25 cellular contexts compared by ENCODE assay signal in the genomic region with DNA sequence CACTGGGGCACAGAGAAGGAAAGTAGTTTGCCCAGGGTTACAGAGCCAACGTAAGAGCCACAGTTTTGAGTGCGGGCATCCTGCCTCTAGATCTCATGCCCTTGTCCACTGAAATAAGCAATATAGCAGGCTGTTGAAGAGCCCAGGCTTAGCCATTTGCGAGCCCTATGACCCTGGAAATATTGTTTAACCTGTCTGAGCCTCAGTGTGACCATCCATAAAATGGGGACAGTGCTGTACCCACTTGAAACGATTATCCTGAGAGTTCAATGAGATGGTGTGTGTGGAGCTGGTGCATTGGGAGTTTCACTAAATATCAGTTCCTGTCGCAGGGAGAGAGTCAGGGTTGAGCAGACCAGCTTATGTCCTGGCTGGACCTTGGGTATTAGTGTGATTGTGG.
"Had no signal": no experiment of that assay in that cellular context is flagged by ENCODE, and none has a peak within 500 bp of the region (broad histone marks: within the 10 kb centered on the region; RNA-seq: fewer than 3 reads in every experiment).

No MANE protein-coding gene starts in this region.

- H3K27me3 ChIP-seq: ascending aorta, breast epithelium, cardiac muscle cell, colonic mucosa had no signal

- H3K4me3 ChIP-seq: ascending aorta, breast epithelium, cardiac muscle cell, colonic mucosa had no signal

- DNase-seq: activated B cell treated with CpG ODN at 0.5 μM for 24 hours; activated CD4-positive, alpha-beta T cell treated with anti-CD3 and anti-CD28 coated beads, Interleukin-2, amount 50 U/mL, for 1 hour; activated CD8-positive, alpha-beta memory T cell treated with anti-CD3 and anti-CD28 coated beads for 24 hours; activated CD8-positive, alpha-beta T cell treated with anti-CD3 and anti-CD28 coated beads for 36 hours; activated effector memory CD4-positive, alpha-beta T cell treated with anti-CD3 and anti-CD28 coated beads, Interleukin-2, amount 50 U/mL, for 16 hours; activated naive CD4-positive, alpha-beta T cell treated with anti-CD3 and anti-CD28 coated beads, Interleukin-2, amount 10 ng/mL, durations not matched to agents 7 days and 5 days; activated naive CD8-positive, alpha-beta T cell treated with anti-CD3 and anti-CD28 coated beads, Interleukin-2, amount 10 ng/mL, durations not matched to agents 7 days and 5 days; activated T-cell treated with anti-CD3 and anti-CD28 coated beads, Interleukin-2, amount 50 U/mL, for 48 hours; central memory CD4-positive, alpha-beta T cell; cerebellar nuclear complex; colonic mucosa; effector CD8-positive, alpha-beta T cell; T-helper 1 cell; T-helper 17 cell; T1000; WERI-Rb-1 had no signal

- FAIRE-seq: frontal cortex had no signal

- H3K4me1 Mint-ChIP-seq: activated B cell treated with CpG ODN at 0.5 μM for 24 hours; activated naive CD4-positive, alpha-beta T cell treated with anti-CD3 and anti-CD28 coated beads, Interleukin-2, amount 10 ng/mL, durations not matched to agents 7 days and 5 days; activated naive CD8-positive, alpha-beta T cell treated with anti-CD3 and anti-CD28 coated beads, Interleukin-2, amount 10 ng/mL, durations not matched to agents 7 days and 5 days; brain; T-helper 17 cell had no signal

- H3K27ac ChIP-seq: ascending aorta, breast epithelium, cardiac muscle cell, colonic mucosa, WERI-Rb-1 had no signal

- H3K4me1 ChIP-seq: ascending aorta, breast epithelium, colonic mucosa had no signal

- H3K36me3 ChIP-seq: ascending aorta, breast epithelium, cardiac muscle cell, colonic mucosa, WERI-Rb-1 had no signal

- ATAC-seq: activated CD8-positive, alpha-beta T cell treated with anti-CD3 and anti-CD28 coated beads for 36 hours; activated naive CD4-positive, alpha-beta T cell treated with anti-CD3 and anti-CD28 coated beads, Interleukin-2, amount 50 U/mL, for 72 hours; T-helper 17 cell had no signal

- H3K27ac Mint-ChIP-seq: activated B cell treated with CpG ODN at 0.5 μM for 24 hours; activated CD8-positive, alpha-beta T cell treated with anti-CD3 and anti-CD28 coated beads for 36 hours; activated naive CD4-positive, alpha-beta T cell treated with anti-CD3 and anti-CD28 coated beads, Interleukin-2, amount 10 ng/mL, durations not matched to agents 7 days and 5 days; activated naive CD4-positive, alpha-beta T cell treated with anti-CD3 and anti-CD28 coated beads, Interleukin-2, amount 50 U/mL, for 72 hours; activated naive CD8-positive, alpha-beta T cell treated with anti-CD3 and anti-CD28 coated beads, Interleukin-2, amount 10 ng/mL, durations not matched to agents 7 days and 5 days; activated T-helper 1 cell treated with anti-CD3 and anti-CD28 coated beads, Interleukin-12 subunit alpha, Interleukin-12 subunit beta, Interleukin-2, Interleukin-4 antibody, amounts not matched to agents 30 ng/mL and 10 ng/mL and 1 ng/mL, durations not matched to agents 14 hours and 24 hours and 36 hours; activated T-helper 2 cell treated with anti-CD3 and anti-CD28 coated beads, Interferon-gamma antibody, Interleukin-2, Interleukin-4, amounts not matched to agents 10 μg/mL and 5 μg/mL and 100 μg/mL, durations not matched to agents 14 hours and 24 hours and 36 hours; brain; T-helper 17 cell; T-helper 2 cell treated with Interferon-gamma antibody and Interleukin-4, amounts not matched to agents 5 μg/mL and 100 μg/mL, for 36 hours had no signal

- H3K9me3 ChIP-seq: ascending aorta, breast epithelium, colonic mucosa had no signal

- H3K4me3 Mint-ChIP-seq: activated B cell treated with CpG ODN at 0.5 μM for 24 hours; activated CD8-positive, alpha-beta T cell treated with anti-CD3 and anti-CD28 coated beads for 36 hours; activated naive CD4-positive, alpha-beta T cell treated with anti-CD3 and anti-CD28 coated beads, Interleukin-2, amount 10 ng/mL, durations not matched to agents 7 days and 5 days; activated naive CD8-positive, alpha-beta T cell treated with anti-CD3 and anti-CD28 coated beads, Interleukin-2, amount 10 ng/mL, durations not matched to agents 7 days and 5 days; activated T-helper 1 cell treated with anti-CD3 and anti-CD28 coated beads, Interleukin-12 subunit alpha, Interleukin-12 subunit beta, Interleukin-2, Interleukin-4 antibody, amounts not matched to agents 30 ng/mL and 10 ng/mL and 1 ng/mL, durations not matched to agents 14 hours and 24 hours and 36 hours; brain; T-helper 17 cell; T-helper 2 cell treated with Interferon-gamma antibody and Interleukin-4, amounts not matched to agents 5 μg/mL and 100 μg/mL, for 36 hours had no signal

- H3K9me3 Mint-ChIP-seq: activated B cell treated with CpG ODN at 0.5 μM for 24 hours; activated CD8-positive, alpha-beta T cell treated with anti-CD3 and anti-CD28 coated beads for 36 hours; activated naive CD4-positive, alpha-beta T cell treated with anti-CD3 and anti-CD28 coated beads, Interleukin-2, amount 10 ng/mL, durations not matched to agents 7 days and 5 days; activated naive CD4-positive, alpha-beta T cell treated with anti-CD3 and anti-CD28 coated beads, Interleukin-2, amount 50 U/mL, for 72 hours; activated naive CD8-positive, alpha-beta T cell treated with anti-CD3 and anti-CD28 coated beads, Interleukin-2, amount 10 ng/mL, durations not matched to agents 7 days and 5 days; activated T-helper 1 cell treated with anti-CD3 and anti-CD28 coated beads, Interleukin-12 subunit alpha, Interleukin-12 subunit beta, Interleukin-2, Interleukin-4 antibody, amounts not matched to agents 30 ng/mL and 10 ng/mL and 1 ng/mL, durations not matched to agents 14 hours and 24 hours and 36 hours; activated T-helper 2 cell treated with anti-CD3 and anti-CD28 coated beads, Interferon-gamma antibody, Interleukin-2, Interleukin-4, amounts not matched to agents 10 μg/mL and 5 μg/mL and 100 μg/mL, durations not matched to agents 14 hours and 24 hours and 36 hours; T-helper 2 cell treated with Interferon-gamma antibody and Interleukin-4, amounts not matched to agents 5 μg/mL and 100 μg/mL, for 36 hours had no signal

- H3K36me3 Mint-ChIP-seq: activated naive CD4-positive, alpha-beta T cell treated with anti-CD3 and anti-CD28 coated beads, Interleukin-2, amount 10 ng/mL, durations not matched to agents 7 days and 5 days; activated naive CD4-positive, alpha-beta T cell treated with anti-CD3 and anti-CD28 coated beads, Interleukin-2, amount 50 U/mL, for 72 hours; activated naive CD8-positive, alpha-beta T cell treated with anti-CD3 and anti-CD28 coated beads, Interleukin-2, amount 10 ng/mL, durations not matched to agents 7 days and 5 days; brain had no signal
